In the genomic region with DNA sequence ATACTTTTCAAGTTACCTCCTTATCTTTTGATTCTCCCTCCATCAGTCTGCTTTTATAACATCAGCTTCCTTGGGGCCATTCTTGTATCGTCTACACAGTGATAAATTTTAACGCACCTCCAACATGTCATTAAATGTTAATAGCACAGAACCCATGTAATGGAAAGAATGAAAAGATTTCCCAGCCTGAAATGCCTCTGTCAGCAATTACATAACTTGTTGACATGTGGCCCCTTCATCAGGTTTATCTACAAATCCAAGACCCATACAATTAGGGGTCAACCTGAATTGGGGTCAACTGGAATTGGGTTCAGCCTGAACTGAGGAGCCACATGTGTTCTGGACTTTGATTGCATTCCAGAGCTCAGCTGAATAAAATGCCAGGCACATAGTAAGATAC, we compare ENCODE assay signal across 18 cellular contexts.
DNase-seq lines count a peak whose midpoint lies in the region; ATAC-seq, FAIRE-seq and TF ChIP-seq lines count a peak whose summit lies in the region.
"Had no signal": no experiment of that assay in that cellular context is flagged by ENCODE, and none has a peak within 500 bp of the region (broad histone marks: within the 10 kb centered on the region; RNA-seq: fewer than 3 reads in every experiment).

No MANE protein-coding gene starts in this region.

- H3K9ac ChIP-seq in HepG2 (ENCODE audit: insufficient read depth, low read depth, low read length): no peak overlapping the region
- H3K9ac ChIP-seq in K562 (ENCODE audit: insufficient read depth in 1 of 2, low read depth in 2 of 2, low read length in 2 of 2): no peak overlapping the region
- H3K9ac ChIP-seq: BLaER1, GM23248 had no signal

- intact Hi-C loops in HepG2 (cut with micrococcal nuclease; ENCODE audit: unreplicated experiment): no loop called here
- intact Hi-C loops in right lobe of liver (cut with DNase I): no loop called here
- intact Hi-C loops in K562 (cut with micrococcal nuclease): no loop called here

- H4K20me1 ChIP-seq in HepG2 (ENCODE audit: insufficient read depth, low read length): no peaks in the 10 kb centered on the region
- no peaks in the 10 kb centered on the region for H4K20me1 ChIP-seq in K562 (replicated peaks; ENCODE audit: control insufficient read depth, insufficient read depth, low read length)
- H4K20me1 ChIP-seq: BLaER1 had no signal

- no peak overlapping the region for H3K4me3 ChIP-seq in HepG2 (replicated peaks in 1 of 3; ENCODE audit: insufficient read depth in 1 of 3, low read depth in 2 of 3, low read length in 3 of 3)
- no peak overlapping the region for H3K4me3 ChIP-seq in right lobe of liver
- H3K4me3 ChIP-seq in K562: no peak overlapping the region
- H3K4me3 ChIP-seq: BLaER1, GM23248 had no signal

- H3K27ac ChIP-seq in HepG2 (ENCODE audit: extremely low read length, insufficient read depth, low read length) (no peak overlapping the region), right lobe of liver (no peak overlapping the region), K562 (ENCODE audit: extremely low read depth, low read depth, low read length) (no peak overlapping the region)
- H3K27ac ChIP-seq: BLaER1, C4-2B, GM23248 had no signal

- ATAC-seq in HepG2 (no peak), right lobe of liver (no peak), K562 (no peak)
- ATAC-seq: CD8-positive, alpha-beta T cell had no signal

- H3K36me3 ChIP-seq in HepG2 (replicated peaks in 1 of 2; ENCODE audit: control insufficient read depth in 1 of 2, insufficient read depth in 2 of 2, low read length in 2 of 2) (no peaks in the 10 kb centered on the region), right lobe of liver (no peaks in the 10 kb centered on the region), K562 (ENCODE audit: control insufficient read depth, insufficient read depth, low read length) (no peaks in the 10 kb centered on the region)
- H3K36me3 ChIP-seq: BLaER1 had no signal

- in situ Hi-C loops in HepG2 (cut with HindIII; ENCODE audit: extremely low pct_ligation_motif_present, low pct_unique_long_range_greater_than_20kb): no loop called here
- in situ Hi-C loops in K562 (cut with MboI): no loop called here

- H3K27me3 ChIP-seq in HepG2 (ENCODE audit: control insufficient read depth in 1 of 2, insufficient read depth in 2 of 2, low read length in 2 of 2) (no peaks in the 10 kb centered on the region), right lobe of liver (no peaks in the 10 kb centered on the region), K562 (ENCODE audit: control insufficient read depth in 2 of 2, insufficient read depth in 2 of 2, low read length in 2 of 2) (no peaks in the 10 kb centered on the region)
- H3K27me3 ChIP-seq: BLaER1 had no signal

- DNase-seq in HepG2 (ENCODE audit: low spot score) (no peak), right lobe of liver (no peak), NCI-H2227 (lab: John Stamatoyannopoulos, UW; ENCODE audit: unreplicated experiment) (peak; percentile 89), K562 (ENCODE audit: extremely low read depth in 1 of 4, low spot score in 3 of 4) (no peak), OCI-M1 (lab: John Stamatoyannopoulos, UW) (no peak), putamen (ENCODE audit: low spot score) (no peak)
- DNase-seq: Caco-2; CD4-positive, CD25-positive, alpha-beta regulatory T cell; CD8-positive, alpha-beta T cell; DMS153; DND-41; GM23248; H7; HCEC 1CT had no signal

- no peak for TF ChIP-seq RAD21 in HepG2 (CRISPR knock-in tag; IDR thresholded peaks at IDR 0.05)
- no peak for TF ChIP-seq RAD21 in K562 (CRISPR knock-in tag; conservative IDR thresholded peaks at IDR 0.05 in 1 of 2, IDR thresholded peaks at IDR 0.05 in 1 of 2)

- WGBS in HepG2 (ENCODE audit: low lambda C conversion rate): 78% methylated on average over 2 of the region's 2 CpGs
- 83% methylated on average over 2 of the region's 2 CpGs for WGBS in right lobe of liver (ENCODE audit: insufficient coverage, low coverage, low lambda C conversion rate, missing lambda C conversion rate)
- 43% methylated on average over 2 of the region's 2 CpGs for WGBS in K562 (ENCODE audit: insufficient coverage, low coverage, missing lambda C conversion rate)

- FAIRE-seq in HepG2 (lab: Jason Lieb, UNC) (no peak), K562 (lab: Jason Lieb, UNC) (no peak)
- FAIRE-seq: G401.6, H1 had no signal

- POLR2A ChIA-PET in HepG2 (lab: Yijun Ruan, JAX): no interaction called here
- POLR2A ChIA-PET in K562 (lab: Yijun Ruan, JAX): interaction anchor here (1.8 kb wide), 1 partner anchor 11 kb away, joined by 4 read pairs; no protein-coding TSS in a partner anchor

- no peaks in the 10 kb centered on the region for H3K9me1 ChIP-seq in K562 (ENCODE audit: control insufficient read depth, insufficient read depth, low read length)

- CTCF ChIA-PET in HepG2 (lab: Yijun Ruan, JAX; ENCODE audit: low intra/inter-chr PET ratio, low total read pairs): no interaction called here
- CTCF ChIA-PET in K562 (lab: Yijun Ruan, JAX; ENCODE audit: low intra/inter-chr PET ratio): no interaction called here

- H3K4me2 ChIP-seq in HepG2 (ENCODE audit: low read depth, low read length) (no peak overlapping the region), K562 (ENCODE audit: insufficient read depth, low read length) (no peak overlapping the region)
- H3K4me2 ChIP-seq: BLaER1 had no signal

- H3K79me2 ChIP-seq in HepG2 (ENCODE audit: insufficient read depth, low read length) (no peaks in the 10 kb centered on the region), K562 (ENCODE audit: control insufficient read depth, insufficient read depth, low read length) (no peaks in the 10 kb centered on the region)

- TF ChIP-seq CTCF in HepG2 (CRISPR knock-in tag; IDR thresholded peaks at IDR 0.05) (no peak), right lobe of liver (IDR thresholded peaks at IDR 0.05) (no peak), K562 (IDR thresholded peaks at IDR 0.05 in 2 of 3, conservative IDR thresholded peaks at IDR 0.05 in 1 of 3; ENCODE audit: insufficient read depth in 2 of 3, low read depth in 1 of 3, low read length in 3 of 3) (no peak)

- TF ChIP-seq EP300 in HepG2 (IDR thresholded peaks at IDR 0.05; ENCODE audit: low read depth in 2 of 2, low read length in 2 of 2) (no peak), HepG2 (CRISPR knock-in tag; IDR thresholded peaks at IDR 0.05; ENCODE audit: borderline replicate concordance) (no peak), K562 (IDR thresholded peaks at IDR 0.05; ENCODE audit: low read length) (no peak)

- peaks cover 10% of the 10 kb centered on the region for H3K4me1 ChIP-seq in HepG2 (ENCODE audit: insufficient read depth, low read length)
- peaks cover 0 to 10% (median 0%) of the 10 kb centered on the region in 4 donors for H3K4me1 ChIP-seq in right lobe of liver
- H3K4me1 ChIP-seq in K562 (replicated peaks in 1 of 2; ENCODE audit: control insufficient read depth in 2 of 2, insufficient read depth in 2 of 2, low read length in 2 of 2): peaks cover 4 to 15% of the 10 kb centered on the region in 2 experiments; a peak in 4 of 5 replicates
- H3K4me1 ChIP-seq: BLaER1, Caco-2 had no signal

- H3K9me3 ChIP-seq in HepG2 (ENCODE audit: low read length) (no peaks in the 10 kb centered on the region), right lobe of liver (no peaks in the 10 kb centered on the region), K562 (replicated peaks; ENCODE audit: control insufficient read depth, insufficient read depth, low read depth, low read length) (no peaks in the 10 kb centered on the region)
- H3K9me3 ChIP-seq: BLaER1, Caco-2 had no signal

- TF ChIP-seq POLR2A in HepG2 (IDR thresholded peaks at IDR 0.05; ENCODE audit: insufficient read depth in 1 of 2, low read depth in 2 of 2, low read length in 2 of 2): no peak
- no peak for TF ChIP-seq POLR2A in right lobe of liver (IDR thresholded peaks at IDR 0.05)
- no peak for TF ChIP-seq POLR2A in K562 (conservative IDR thresholded peaks at IDR 0.05)

- BruUV-seq in HepG2 (replicated peaks; lab: Mats Ljungman, UMichigan) (no TSS peak), K562 (replicated peaks; lab: Mats Ljungman, UMichigan) (no TSS peak)

- H2AFZ ChIP-seq in HepG2 (ENCODE audit: low read length) (no peak overlapping the region), K562 (ENCODE audit: low read depth, low read length) (no peak overlapping the region)
- H2AFZ ChIP-seq: GM23248 had no signal

TF ChIP-seq in HepG2, 621 proteins besides CTCF, POLR2A, EP300 and RAD21 (continues in another document):
- TF ChIP-seq ZNF24 (IDR thresholded peaks at IDR 0.05) (no peak), ZNF326 (CRISPR knock-in tag; IDR thresholded peaks at IDR 0.05; ENCODE audit: borderline replicate concordance) (no peak), FOSL2 (CRISPR knock-in tag; IDR thresholded peaks at IDR 0.05) (no peak), MAFK (conservative IDR thresholded peaks at IDR 0.05 in 1 of 2, IDR thresholded peaks at IDR 0.05 in 1 of 2; ENCODE audit: low read length in 2 of 2) (peak; percentile 89 to 93), MAFF (IDR thresholded peaks at IDR 0.05; ENCODE audit: low read depth, low read length) (peak; percentile 84), CBFB (CRISPR knock-in tag; IDR thresholded peaks at IDR 0.05) (no peak)

TF ChIP-seq in K562, 482 proteins besides CTCF, POLR2A, EP300 and RAD21 (continues in another document):
- TF ChIP-seq MAFF (IDR thresholded peaks at IDR 0.05; ENCODE audit: low read length) (peak; percentile 30; the same call in 1 of the 2 replicates), STAG1 (CRISPR knock-in tag; IDR thresholded peaks at IDR 0.05; ENCODE audit: borderline replicate concordance) (no peak), PHF8 (IDR thresholded peaks at IDR 0.05; ENCODE audit: borderline replicate concordance, low read length) (no peak)
- TF ChIP-seq, protein P1, sequence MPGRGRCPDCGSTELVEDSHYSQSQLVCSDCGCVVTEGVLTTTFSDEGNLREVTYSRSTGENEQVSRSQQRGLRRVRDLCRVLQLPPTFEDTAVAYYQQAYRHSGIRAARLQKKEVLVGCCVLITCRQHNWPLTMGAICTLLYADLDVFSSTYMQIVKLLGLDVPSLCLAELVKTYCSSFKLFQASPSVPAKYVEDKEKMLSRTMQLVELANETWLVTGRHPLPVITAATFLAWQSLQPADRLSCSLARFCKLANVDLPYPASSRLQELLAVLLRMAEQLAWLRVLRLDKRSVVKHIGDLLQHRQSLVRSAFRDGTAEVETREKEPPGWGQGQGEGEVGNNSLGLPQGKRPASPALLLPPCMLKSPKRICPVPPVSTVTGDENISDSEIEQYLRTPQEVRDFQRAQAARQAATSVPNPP (IDR thresholded peaks at IDR 0.05; ENCODE audit: borderline replicate concordance, insufficient read depth, insufficient read length): no peak
